In the genomic region with DNA sequence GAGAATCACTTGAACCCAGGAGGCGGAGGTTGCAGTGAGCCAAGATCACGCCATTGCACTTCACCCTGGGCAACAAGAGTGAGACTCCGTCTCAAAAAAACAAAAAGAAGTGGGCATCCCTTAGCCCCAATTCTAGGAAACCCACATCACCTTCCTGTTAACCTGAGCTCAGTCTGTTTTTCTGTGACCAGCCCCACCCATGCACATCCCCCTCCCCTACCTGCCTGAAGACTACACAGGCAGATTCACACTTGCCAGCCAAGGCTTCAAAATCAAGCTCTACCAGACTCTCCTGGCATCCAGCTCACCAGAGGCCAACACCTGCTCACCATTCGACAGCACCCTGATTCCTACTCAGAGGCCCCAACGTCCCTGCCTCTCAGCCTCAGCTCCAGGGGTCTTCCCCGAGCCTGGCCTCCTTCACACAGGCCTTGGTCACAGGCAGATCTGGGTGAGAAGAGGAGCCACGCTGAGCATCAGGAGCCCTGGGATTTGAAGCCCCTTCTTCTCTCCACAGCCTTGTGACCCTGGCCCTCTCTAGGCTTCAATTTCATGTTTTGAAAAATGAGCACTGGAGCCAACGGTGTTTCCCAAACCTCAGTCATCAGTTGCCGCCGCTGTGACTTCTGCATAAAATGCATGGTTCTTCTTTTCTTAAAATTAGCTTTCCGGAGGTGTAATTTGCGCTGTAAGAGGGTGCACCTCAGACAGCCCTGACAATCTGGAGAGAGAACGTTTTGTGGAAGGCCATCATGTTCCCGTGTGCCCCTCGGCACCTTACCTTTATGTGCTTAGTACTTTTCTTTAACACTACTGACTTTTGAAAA, we compare ENCODE assay signal across 14 cellular contexts. TPM values are rescaled to one million over a fixed set of nuclear protein-coding genes. Genes with fewer than 3 reads are reported as not detected.
DNase-seq lines count a peak whose midpoint lies in the region; ATAC-seq and TF ChIP-seq lines count a peak whose summit lies in the region.
"Had no signal": no experiment of that assay in that cellular context is flagged by ENCODE, and none has a peak within 500 bp of the region (broad histone marks: within the 10 kb centered on the region; RNA-seq: fewer than 3 reads in every experiment).

No MANE protein-coding gene starts in this region.

- H3K27me3 Mint-ChIP-seq in activated CD4-positive, alpha-beta T cell treated with anti-CD3 and anti-CD28 coated beads, Interleukin-2, amount 10 ng/mL, durations not matched to agents 7 days and 5 days = peaks cover 2% of the 10 kb centered on the region
- no peaks in the 10 kb centered on the region for H3K27me3 Mint-ChIP-seq in activated T-helper 1 cell treated with anti-CD3 and anti-CD28 coated beads, Interleukin-12 subunit alpha, Interleukin-12 subunit beta, Interleukin-2, Interleukin-4 antibody, amounts not matched to agents 30 ng/mL and 10 ng/mL and 1 ng/mL, durations not matched to agents 14 hours and 24 hours and 36 hours (ENCODE audit: insufficient read depth)
- H3K27me3 Mint-ChIP-seq in chondrocyte (ENCODE audit: low read depth) = peaks cover 61% of the 10 kb centered on the region

- POLR2A ChIA-PET in activated CD4-positive, alpha-beta T cell treated with anti-CD3 and anti-CD28 coated beads, Interleukin-2, amount 10 ng/mL, durations not matched to agents 7 days and 5 days (lab: Charles Lee) = no interaction called here

- peaks cover 40% of the 10 kb centered on the region for H3K4me1 Mint-ChIP-seq in activated CD4-positive, alpha-beta T cell treated with anti-CD3 and anti-CD28 coated beads, Interleukin-2, amount 10 ng/mL, durations not matched to agents 7 days and 5 days
- H3K4me1 Mint-ChIP-seq in activated T-helper 1 cell treated with anti-CD3 and anti-CD28 coated beads, Interleukin-12 subunit alpha, Interleukin-12 subunit beta, Interleukin-2, Interleukin-4 antibody, amounts not matched to agents 30 ng/mL and 10 ng/mL and 1 ng/mL, durations not matched to agents 14 hours and 24 hours and 36 hours (ENCODE audit: low read depth) = peaks cover 56% of the 10 kb centered on the region
- no peaks in the 10 kb centered on the region for H3K4me1 Mint-ChIP-seq in chondrocyte (ENCODE audit: low read depth)

- peak overlapping the region; percentile 84 for H3K27ac Mint-ChIP-seq in activated CD4-positive, alpha-beta T cell treated with anti-CD3 and anti-CD28 coated beads, Interleukin-2, amount 10 ng/mL, durations not matched to agents 7 days and 5 days
- peak overlapping the region; percentile 68 for H3K27ac Mint-ChIP-seq in activated T-helper 1 cell treated with anti-CD3 and anti-CD28 coated beads, Interleukin-12 subunit alpha, Interleukin-12 subunit beta, Interleukin-2, Interleukin-4 antibody, amounts not matched to agents 30 ng/mL and 10 ng/mL and 1 ng/mL, durations not matched to agents 14 hours and 24 hours and 36 hours
- H3K27ac Mint-ChIP-seq in chondrocyte (ENCODE audit: unreplicated experiment) = no peak overlapping the region

- peaks cover 10% of the 10 kb centered on the region for H3K36me3 Mint-ChIP-seq in activated CD4-positive, alpha-beta T cell treated with anti-CD3 and anti-CD28 coated beads, Interleukin-2, amount 10 ng/mL, durations not matched to agents 7 days and 5 days (ENCODE audit: low read depth)
- H3K36me3 Mint-ChIP-seq in activated T-helper 1 cell treated with anti-CD3 and anti-CD28 coated beads, Interleukin-12 subunit alpha, Interleukin-12 subunit beta, Interleukin-2, Interleukin-4 antibody, amounts not matched to agents 30 ng/mL and 10 ng/mL and 1 ng/mL, durations not matched to agents 14 hours and 24 hours and 36 hours (ENCODE audit: low read depth) = peaks cover 21% of the 10 kb centered on the region
- no peaks in the 10 kb centered on the region for H3K36me3 Mint-ChIP-seq in chondrocyte (ENCODE audit: low read depth)

- intact Hi-C loops in activated T-helper 1 cell treated with anti-CD3 and anti-CD28 coated beads, Interleukin-12 subunit alpha, Interleukin-12 subunit beta, Interleukin-2, Interleukin-4 antibody, amounts not matched to agents 30 ng/mL and 10 ng/mL and 1 ng/mL, durations not matched to agents 14 hours and 24 hours and 36 hours (cut with micrococcal nuclease) = no loop called here
- intact Hi-C loops in posterior vena cava (cut with DNase I) = no loop called here

- no peaks in the 10 kb centered on the region for H3K9me3 Mint-ChIP-seq in activated CD4-positive, alpha-beta T cell treated with anti-CD3 and anti-CD28 coated beads, Interleukin-2, amount 10 ng/mL, durations not matched to agents 7 days and 5 days
- H3K9me3 Mint-ChIP-seq in activated T-helper 1 cell treated with anti-CD3 and anti-CD28 coated beads, Interleukin-12 subunit alpha, Interleukin-12 subunit beta, Interleukin-2, Interleukin-4 antibody, amounts not matched to agents 30 ng/mL and 10 ng/mL and 1 ng/mL, durations not matched to agents 14 hours and 24 hours and 36 hours = no peaks in the 10 kb centered on the region
- H3K9me3 Mint-ChIP-seq in chondrocyte (ENCODE audit: low read depth) = no peaks in the 10 kb centered on the region
- H3K9me3 Mint-ChIP-seq: GM23338 had no signal

- H3K4me3 Mint-ChIP-seq in activated CD4-positive, alpha-beta T cell treated with anti-CD3 and anti-CD28 coated beads, Interleukin-2, amount 10 ng/mL, durations not matched to agents 7 days and 5 days = peak overlapping the region; percentile 9
- no peak overlapping the region for H3K4me3 Mint-ChIP-seq in activated T-helper 1 cell treated with anti-CD3 and anti-CD28 coated beads, Interleukin-12 subunit alpha, Interleukin-12 subunit beta, Interleukin-2, Interleukin-4 antibody, amounts not matched to agents 30 ng/mL and 10 ng/mL and 1 ng/mL, durations not matched to agents 14 hours and 24 hours and 36 hours
- no peak overlapping the region for H3K4me3 Mint-ChIP-seq in chondrocyte (ENCODE audit: unreplicated experiment)
- H3K4me3 Mint-ChIP-seq: GM23338 had no signal

- ATAC-seq in GM19452 (IDR thresholded peaks at IDR 0.05; ENCODE audit: unreplicated experiment) = no peak

- TF ChIP-seq CTCF in chondrocyte (IDR thresholded peaks at IDR 0.05) = no peak

- CTCF ChIA-PET in activated CD4-positive, alpha-beta T cell treated with anti-CD3 and anti-CD28 coated beads, Interleukin-2, amount 10 ng/mL, durations not matched to agents 7 days and 5 days (lab: Charles Lee) = interaction anchor here (1.3 to 1.6 kb wide), 2 partner anchors 13 to 27 kb away, joined by 3 to 4 read pairs; no protein-coding TSS in a partner anchor

- DNase-seq in activated CD4-positive, alpha-beta T cell treated with anti-CD3 and anti-CD28 coated beads, Interleukin-2, amount 10 ng/mL, durations not matched to agents 7 days and 5 days = peak; percentile 52
- DNase-seq in activated CD4-positive, alpha-beta T cell treated with anti-CD3 and anti-CD28 coated beads for 48 hours = no peak
- DNase-seq in stimulated activated naive CD4-positive, alpha-beta T cell treated with Interleukin-2 at 50 U/mL for 16 hours (lab: John Stamatoyannopoulos, UW) = peak; percentile 3
- no peak for DNase-seq in stimulated activated naive CD4-positive, alpha-beta T cell (lab: John Stamatoyannopoulos, UW)
- peak; percentile 9 for DNase-seq in activated T-helper 1 cell treated with anti-CD3 and anti-CD28 coated beads, Interleukin-12 subunit alpha, Interleukin-12 subunit beta, Interleukin-2, Interleukin-4 antibody, amounts not matched to agents 30 ng/mL and 10 ng/mL and 1 ng/mL, durations not matched to agents 14 hours and 24 hours and 36 hours (ENCODE audit: low spot score)
- peak; percentile 64 for DNase-seq in posterior vena cava (ENCODE audit: low spot score)
- DNase-seq in chondrocyte (ENCODE audit: low spot score) = no peak
- DNase-seq: Calu3, NCI-H2107, NCI-H226, NCI-H526 had no signal

RNA-seq across cellular contexts. Expression of a gene that starts 47.3 kb away (rescaled TPM):
- 10 to 100 TPM in 1 of 2 experiments, 1 to 10 TPM in 1; 9.6 to 10.9 TPM for total RNA-seq in activated CD4-positive, alpha-beta T cell treated with anti-CD3 and anti-CD28 coated beads, Interleukin-2, amount 10 ng/mL, durations not matched to agents 7 days and 5 days
- total RNA-seq in activated T-helper 1 cell treated with anti-CD3 and anti-CD28 coated beads, Interleukin-12 subunit alpha, Interleukin-12 subunit beta, Interleukin-2, Interleukin-4 antibody, amounts not matched to agents 30 ng/mL and 10 ng/mL and 1 ng/mL, durations not matched to agents 14 hours and 24 hours and 36 hours = 15.5 and 16.9 TPM in 2 replicates
- total RNA-seq in posterior vena cava (under 1 TPM; 0.14 TPM), chondrocyte (0.10 TPM in 1 of 3 replicates, not detected in the others)
- total RNA-seq: Calu3, RPMI7951 had no signal

Comparison
In these comparisons a context has a peak if more than half of its experiments do, and no peak if none do; other contexts are left out.
1. DNase-seq: peak in activated CD4-positive, alpha-beta T cell treated with anti-CD3 and anti-CD28 coated beads, Interleukin-2, amount 10 ng/mL, durations not matched to agents 7 days and 5 days (single experiment), stimulated activated naive CD4-positive, alpha-beta T cell treated with Interleukin-2 at 50 U/mL for 16 hours (single experiment), activated T-helper 1 cell treated with anti-CD3 and anti-CD28 coated beads, Interleukin-12 subunit alpha, Interleukin-12 subunit beta, Interleukin-2, Interleukin-4 antibody, amounts not matched to agents 30 ng/mL and 10 ng/mL and 1 ng/mL, durations not matched to agents 14 hours and 24 hours and 36 hours (single experiment) and posterior vena cava (single experiment); none in activated CD4-positive, alpha-beta T cell treated with anti-CD3 and anti-CD28 coated beads for 48 hours (single experiment), stimulated activated naive CD4-positive, alpha-beta T cell (0 of 6) and chondrocyte (single experiment).